Comparison of ENCODE assay signal across 1 cellular context in the genomic region with DNA sequence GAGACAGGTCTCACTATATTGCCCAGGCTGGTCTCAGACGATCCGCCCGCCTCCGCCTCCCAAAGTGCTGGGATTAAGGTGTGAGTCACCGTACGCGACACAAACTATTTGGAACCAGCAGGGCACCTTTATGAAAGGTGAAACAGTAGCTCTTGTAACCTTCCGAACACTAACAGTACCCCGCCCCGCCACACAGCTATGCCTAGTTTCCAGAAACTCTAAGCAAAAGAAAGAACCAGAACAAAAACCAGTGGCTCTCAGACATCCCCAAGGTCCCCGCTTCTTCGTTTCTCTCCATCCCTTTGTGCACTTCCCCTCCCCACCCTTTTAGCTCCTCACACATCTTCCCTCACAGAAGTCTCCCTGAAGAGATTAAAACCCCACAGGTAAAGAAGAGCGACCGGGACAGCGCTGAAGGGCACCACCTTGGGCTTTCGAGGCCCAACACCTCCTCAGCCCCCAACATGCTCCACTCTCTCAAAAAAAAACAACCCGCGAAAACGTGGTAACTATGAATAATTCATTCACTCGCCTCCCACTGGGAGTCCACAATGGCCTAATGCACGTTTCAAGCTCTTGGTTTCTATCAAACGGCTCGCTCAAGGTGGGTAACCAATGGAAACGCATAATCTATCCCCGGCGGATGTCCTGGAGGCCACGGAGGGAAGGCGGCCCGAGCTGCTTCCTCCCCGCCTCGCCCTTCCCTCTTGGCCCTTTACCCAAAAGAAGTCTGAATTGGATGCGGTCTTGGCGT.
TF ChIP-seq lines count a peak whose summit lies in the region.

No MANE protein-coding gene starts in this region.

TF ChIP-seq in WTC11, 78 proteins besides CTCF, POLR2A, EP300 and RAD21 (continued from another document):
- TF ChIP-seq, protein P1, sequence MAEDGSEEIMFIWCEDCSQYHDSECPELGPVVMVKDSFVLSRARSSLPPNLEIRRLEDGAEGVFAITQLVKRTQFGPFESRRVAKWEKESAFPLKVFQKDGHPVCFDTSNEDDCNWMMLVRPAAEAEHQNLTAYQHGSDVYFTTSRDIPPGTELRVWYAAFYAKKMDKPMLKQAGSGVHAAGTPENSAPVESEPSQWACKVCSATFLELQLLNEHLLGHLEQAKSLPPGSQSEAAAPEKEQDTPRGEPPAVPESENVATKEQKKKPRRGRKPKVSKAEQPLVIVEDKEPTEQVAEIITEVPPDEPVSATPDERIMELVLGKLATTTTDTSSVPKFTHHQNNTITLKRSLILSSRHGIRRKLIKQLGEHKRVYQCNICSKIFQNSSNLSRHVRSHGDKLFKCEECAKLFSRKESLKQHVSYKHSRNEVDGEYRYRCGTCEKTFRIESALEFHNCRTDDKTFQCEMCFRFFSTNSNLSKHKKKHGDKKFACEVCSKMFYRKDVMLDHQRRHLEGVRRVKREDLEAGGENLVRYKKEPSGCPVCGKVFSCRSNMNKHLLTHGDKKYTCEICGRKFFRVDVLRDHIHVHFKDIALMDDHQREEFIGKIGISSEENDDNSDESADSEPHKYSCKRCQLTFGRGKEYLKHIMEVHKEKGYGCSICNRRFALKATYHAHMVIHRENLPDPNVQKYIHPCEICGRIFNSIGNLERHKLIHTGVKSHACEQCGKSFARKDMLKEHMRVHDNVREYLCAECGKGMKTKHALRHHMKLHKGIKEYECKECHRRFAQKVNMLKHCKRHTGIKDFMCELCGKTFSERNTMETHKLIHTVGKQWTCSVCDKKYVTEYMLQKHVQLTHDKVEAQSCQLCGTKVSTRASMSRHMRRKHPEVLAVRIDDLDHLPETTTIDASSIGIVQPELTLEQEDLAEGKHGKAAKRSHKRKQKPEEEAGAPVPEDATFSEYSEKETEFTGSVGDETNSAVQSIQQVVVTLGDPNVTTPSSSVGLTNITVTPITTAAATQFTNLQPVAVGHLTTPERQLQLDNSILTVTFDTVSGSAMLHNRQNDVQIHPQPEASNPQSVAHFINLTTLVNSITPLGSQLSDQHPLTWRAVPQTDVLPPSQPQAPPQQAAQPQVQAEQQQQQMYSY (CRISPR knock-in tag; IDR thresholded peaks at IDR 0.05) = no peak
- TF ChIP-seq NR1H2 (CRISPR knock-in tag; IDR thresholded peaks at IDR 0.05) = no peak
- TF ChIP-seq, protein P2, sequence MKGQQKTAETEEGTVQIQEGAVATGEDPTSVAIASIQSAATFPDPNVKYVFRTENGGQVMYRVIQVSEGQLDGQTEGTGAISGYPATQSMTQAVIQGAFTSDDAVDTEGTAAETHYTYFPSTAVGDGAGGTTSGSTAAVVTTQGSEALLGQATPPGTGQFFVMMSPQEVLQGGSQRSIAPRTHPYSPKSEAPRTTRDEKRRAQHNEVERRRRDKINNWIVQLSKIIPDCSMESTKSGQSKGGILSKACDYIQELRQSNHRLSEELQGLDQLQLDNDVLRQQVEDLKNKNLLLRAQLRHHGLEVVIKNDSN (CRISPR knock-in tag; IDR thresholded peaks at IDR 0.05) = no peak
- TF ChIP-seq SP1 (CRISPR knock-in tag; conservative IDR thresholded peaks at IDR 0.05) = no peak
- TF ChIP-seq, protein P3, sequence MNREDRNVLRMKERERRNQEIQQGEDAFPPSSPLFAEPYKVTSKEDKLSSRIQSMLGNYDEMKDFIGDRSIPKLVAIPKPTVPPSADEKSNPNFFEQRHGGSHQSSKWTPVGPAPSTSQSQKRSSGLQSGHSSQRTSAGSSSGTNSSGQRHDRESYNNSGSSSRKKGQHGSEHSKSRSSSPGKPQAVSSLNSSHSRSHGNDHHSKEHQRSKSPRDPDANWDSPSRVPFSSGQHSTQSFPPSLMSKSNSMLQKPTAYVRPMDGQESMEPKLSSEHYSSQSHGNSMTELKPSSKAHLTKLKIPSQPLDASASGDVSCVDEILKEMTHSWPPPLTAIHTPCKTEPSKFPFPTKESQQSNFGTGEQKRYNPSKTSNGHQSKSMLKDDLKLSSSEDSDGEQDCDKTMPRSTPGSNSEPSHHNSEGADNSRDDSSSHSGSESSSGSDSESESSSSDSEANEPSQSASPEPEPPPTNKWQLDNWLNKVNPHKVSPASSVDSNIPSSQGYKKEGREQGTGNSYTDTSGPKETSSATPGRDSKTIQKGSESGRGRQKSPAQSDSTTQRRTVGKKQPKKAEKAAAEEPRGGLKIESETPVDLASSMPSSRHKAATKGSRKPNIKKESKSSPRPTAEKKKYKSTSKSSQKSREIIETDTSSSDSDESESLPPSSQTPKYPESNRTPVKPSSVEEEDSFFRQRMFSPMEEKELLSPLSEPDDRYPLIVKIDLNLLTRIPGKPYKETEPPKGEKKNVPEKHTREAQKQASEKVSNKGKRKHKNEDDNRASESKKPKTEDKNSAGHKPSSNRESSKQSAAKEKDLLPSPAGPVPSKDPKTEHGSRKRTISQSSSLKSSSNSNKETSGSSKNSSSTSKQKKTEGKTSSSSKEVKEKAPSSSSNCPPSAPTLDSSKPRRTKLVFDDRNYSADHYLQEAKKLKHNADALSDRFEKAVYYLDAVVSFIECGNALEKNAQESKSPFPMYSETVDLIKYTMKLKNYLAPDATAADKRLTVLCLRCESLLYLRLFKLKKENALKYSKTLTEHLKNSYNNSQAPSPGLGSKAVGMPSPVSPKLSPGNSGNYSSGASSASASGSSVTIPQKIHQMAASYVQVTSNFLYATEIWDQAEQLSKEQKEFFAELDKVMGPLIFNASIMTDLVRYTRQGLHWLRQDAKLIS (CRISPR knock-in tag; IDR thresholded peaks at IDR 0.05; ENCODE audit: borderline replicate concordance) = no peak
- no peak for TF ChIP-seq ZNF232 (CRISPR knock-in tag; IDR thresholded peaks at IDR 0.05)
- TF ChIP-seq ELF4 (CRISPR knock-in tag; IDR thresholded peaks at IDR 0.05; ENCODE audit: low read depth) = no peak
- no peak for TF ChIP-seq ZNF317 (CRISPR knock-in tag; IDR thresholded peaks at IDR 0.05; ENCODE audit: borderline replicate concordance, low read depth)
- no peak for TF ChIP-seq OVOL2 (CRISPR knock-in tag; IDR thresholded peaks at IDR 0.05; ENCODE audit: borderline replicate concordance)
- TF ChIP-seq, protein P4, sequence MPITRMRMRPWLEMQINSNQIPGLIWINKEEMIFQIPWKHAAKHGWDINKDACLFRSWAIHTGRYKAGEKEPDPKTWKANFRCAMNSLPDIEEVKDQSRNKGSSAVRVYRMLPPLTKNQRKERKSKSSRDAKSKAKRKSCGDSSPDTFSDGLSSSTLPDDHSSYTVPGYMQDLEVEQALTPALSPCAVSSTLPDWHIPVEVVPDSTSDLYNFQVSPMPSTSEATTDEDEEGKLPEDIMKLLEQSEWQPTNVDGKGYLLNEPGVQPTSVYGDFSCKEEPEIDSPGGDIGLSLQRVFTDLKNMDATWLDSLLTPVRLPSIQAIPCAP (CRISPR knock-in tag; IDR thresholded peaks at IDR 0.05) = no peak
- TF ChIP-seq, protein P5, sequence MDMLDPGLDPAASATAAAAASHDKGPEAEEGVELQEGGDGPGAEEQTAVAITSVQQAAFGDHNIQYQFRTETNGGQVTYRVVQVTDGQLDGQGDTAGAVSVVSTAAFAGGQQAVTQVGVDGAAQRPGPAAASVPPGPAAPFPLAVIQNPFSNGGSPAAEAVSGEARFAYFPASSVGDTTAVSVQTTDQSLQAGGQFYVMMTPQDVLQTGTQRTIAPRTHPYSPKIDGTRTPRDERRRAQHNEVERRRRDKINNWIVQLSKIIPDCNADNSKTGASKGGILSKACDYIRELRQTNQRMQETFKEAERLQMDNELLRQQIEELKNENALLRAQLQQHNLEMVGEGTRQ (CRISPR knock-in tag; IDR thresholded peaks at IDR 0.05) = no peak
- TF ChIP-seq NR2C2 (CRISPR knock-in tag; IDR thresholded peaks at IDR 0.05) = no peak
- no peak for TF ChIP-seq ESRRA (CRISPR knock-in tag; IDR thresholded peaks at IDR 0.05; ENCODE audit: borderline replicate concordance)
- TF ChIP-seq, protein P6, sequence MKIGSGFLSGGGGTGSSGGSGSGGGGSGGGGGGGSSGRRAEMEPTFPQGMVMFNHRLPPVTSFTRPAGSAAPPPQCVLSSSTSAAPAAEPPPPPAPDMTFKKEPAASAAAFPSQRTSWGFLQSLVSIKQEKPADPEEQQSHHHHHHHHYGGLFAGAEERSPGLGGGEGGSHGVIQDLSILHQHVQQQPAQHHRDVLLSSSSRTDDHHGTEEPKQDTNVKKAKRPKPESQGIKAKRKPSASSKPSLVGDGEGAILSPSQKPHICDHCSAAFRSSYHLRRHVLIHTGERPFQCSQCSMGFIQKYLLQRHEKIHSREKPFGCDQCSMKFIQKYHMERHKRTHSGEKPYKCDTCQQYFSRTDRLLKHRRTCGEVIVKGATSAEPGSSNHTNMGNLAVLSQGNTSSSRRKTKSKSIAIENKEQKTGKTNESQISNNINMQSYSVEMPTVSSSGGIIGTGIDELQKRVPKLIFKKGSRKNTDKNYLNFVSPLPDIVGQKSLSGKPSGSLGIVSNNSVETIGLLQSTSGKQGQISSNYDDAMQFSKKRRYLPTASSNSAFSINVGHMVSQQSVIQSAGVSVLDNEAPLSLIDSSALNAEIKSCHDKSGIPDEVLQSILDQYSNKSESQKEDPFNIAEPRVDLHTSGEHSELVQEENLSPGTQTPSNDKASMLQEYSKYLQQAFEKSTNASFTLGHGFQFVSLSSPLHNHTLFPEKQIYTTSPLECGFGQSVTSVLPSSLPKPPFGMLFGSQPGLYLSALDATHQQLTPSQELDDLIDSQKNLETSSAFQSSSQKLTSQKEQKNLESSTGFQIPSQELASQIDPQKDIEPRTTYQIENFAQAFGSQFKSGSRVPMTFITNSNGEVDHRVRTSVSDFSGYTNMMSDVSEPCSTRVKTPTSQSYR (CRISPR knock-in tag; IDR thresholded peaks at IDR 0.05) = no peak
- TF ChIP-seq FOXJ3 (CRISPR knock-in tag; IDR thresholded peaks at IDR 0.05; ENCODE audit: borderline replicate concordance) = no peak
- TF ChIP-seq ZNF416 (CRISPR knock-in tag; IDR thresholded peaks at IDR 0.05) = no peak
TF ChIP-seq in WTC11: peak in this region for 0.
